Comparison of ENCODE assay signal across 2 cellular contexts in the genomic region with DNA sequence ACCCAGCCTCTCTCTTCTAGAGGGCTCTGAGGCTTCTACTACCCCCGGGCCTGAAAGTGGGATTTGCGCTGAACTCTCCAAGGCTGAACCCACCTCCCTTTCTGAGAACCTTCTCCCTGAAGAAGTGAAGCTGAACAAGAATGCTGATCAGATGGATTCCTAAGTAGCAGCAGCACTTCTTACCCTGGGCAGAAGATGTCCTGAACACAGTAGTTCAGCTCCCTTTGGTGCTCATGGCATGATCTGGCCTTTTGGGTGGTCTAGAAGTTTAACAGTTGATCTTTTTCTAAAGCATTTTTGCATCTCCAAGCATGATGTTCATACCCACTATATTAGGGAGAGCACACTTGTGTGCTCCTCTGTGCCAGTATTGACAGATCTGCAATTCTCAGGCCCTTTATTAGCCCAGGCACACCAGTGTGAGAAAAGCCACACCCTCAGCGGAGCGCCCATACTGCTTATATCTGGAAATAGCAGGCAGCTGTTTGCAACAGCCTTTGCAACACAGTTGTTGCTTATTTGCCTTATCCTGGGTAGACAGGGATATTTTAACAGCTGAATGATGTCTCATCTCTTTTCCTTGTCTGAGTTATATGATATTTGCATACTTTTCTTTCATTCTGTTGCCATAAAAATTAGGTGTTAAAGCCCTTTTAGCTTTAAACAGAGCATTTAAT.
A peak's percentile ranks its signal among the peaks of the same experiment; 100 is the strongest.
TF ChIP-seq lines count a peak whose summit lies in the region.

No MANE protein-coding gene starts in this region.

TF ChIP-seq in K562, 482 proteins besides CTCF, POLR2A, EP300 and RAD21:
- no peak for TF ChIP-seq GABPB1 (CRISPR knock-in tag; IDR thresholded peaks at IDR 0.05)
- TF ChIP-seq TEAD4 (IDR thresholded peaks at IDR 0.05; ENCODE audit: low read length), result peak; percentile 39; the same call in 1 of the 2 replicates
- TF ChIP-seq TEAD4 (CRISPR knock-in tag; IDR thresholded peaks at IDR 0.05; ENCODE audit: borderline replicate concordance), result no peak
- 0 out of 2 replicates have a peak, but pooled peaks have one; percentile 20 for TF ChIP-seq ARID1B (IDR thresholded peaks at IDR 0.05)
- TF ChIP-seq, protein P1, sequence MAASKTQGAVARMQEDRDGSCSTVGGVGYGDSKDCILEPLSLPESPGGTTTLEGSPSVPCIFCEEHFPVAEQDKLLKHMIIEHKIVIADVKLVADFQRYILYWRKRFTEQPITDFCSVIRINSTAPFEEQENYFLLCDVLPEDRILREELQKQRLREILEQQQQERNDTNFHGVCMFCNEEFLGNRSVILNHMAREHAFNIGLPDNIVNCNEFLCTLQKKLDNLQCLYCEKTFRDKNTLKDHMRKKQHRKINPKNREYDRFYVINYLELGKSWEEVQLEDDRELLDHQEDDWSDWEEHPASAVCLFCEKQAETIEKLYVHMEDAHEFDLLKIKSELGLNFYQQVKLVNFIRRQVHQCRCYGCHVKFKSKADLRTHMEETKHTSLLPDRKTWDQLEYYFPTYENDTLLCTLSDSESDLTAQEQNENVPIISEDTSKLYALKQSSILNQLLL (CRISPR knock-in tag; IDR thresholded peaks at IDR 0.05; ENCODE audit: borderline replicate concordance), result no peak
- 0 out of 2 replicates have a peak, but pooled peaks have one; percentile 31 for TF ChIP-seq CBFA2T2 (conservative IDR thresholded peaks at IDR 0.05)
- TF ChIP-seq HEY1 (CRISPR knock-in tag; IDR thresholded peaks at IDR 0.05; ENCODE audit: borderline replicate concordance), result no peak
- TF ChIP-seq, protein P2, sequence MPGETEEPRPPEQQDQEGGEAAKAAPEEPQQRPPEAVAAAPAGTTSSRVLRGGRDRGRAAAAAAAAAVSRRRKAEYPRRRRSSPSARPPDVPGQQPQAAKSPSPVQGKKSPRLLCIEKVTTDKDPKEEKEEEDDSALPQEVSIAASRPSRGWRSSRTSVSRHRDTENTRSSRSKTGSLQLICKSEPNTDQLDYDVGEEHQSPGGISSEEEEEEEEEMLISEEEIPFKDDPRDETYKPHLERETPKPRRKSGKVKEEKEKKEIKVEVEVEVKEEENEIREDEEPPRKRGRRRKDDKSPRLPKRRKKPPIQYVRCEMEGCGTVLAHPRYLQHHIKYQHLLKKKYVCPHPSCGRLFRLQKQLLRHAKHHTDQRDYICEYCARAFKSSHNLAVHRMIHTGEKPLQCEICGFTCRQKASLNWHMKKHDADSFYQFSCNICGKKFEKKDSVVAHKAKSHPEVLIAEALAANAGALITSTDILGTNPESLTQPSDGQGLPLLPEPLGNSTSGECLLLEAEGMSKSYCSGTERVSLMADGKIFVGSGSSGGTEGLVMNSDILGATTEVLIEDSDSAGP (CRISPR knock-in tag; IDR thresholded peaks at IDR 0.05), result no peak
- no peak for TF ChIP-seq CREBBP (IDR thresholded peaks at IDR 0.05; ENCODE audit: low read depth, low read length)
- TF ChIP-seq, protein P3, sequence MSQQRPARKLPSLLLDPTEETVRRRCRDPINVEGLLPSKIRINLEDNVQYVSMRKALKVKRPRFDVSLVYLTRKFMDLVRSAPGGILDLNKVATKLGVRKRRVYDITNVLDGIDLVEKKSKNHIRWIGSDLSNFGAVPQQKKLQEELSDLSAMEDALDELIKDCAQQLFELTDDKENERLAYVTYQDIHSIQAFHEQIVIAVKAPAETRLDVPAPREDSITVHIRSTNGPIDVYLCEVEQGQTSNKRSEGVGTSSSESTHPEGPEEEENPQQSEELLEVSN (IDR thresholded peaks at IDR 0.05; ENCODE audit: borderline replicate concordance in 1 of 2, extremely low read depth in 1 of 2, insufficient read depth in 1 of 2, insufficient read length in 1 of 2, low read depth in 1 of 2, low read length in 1 of 2, poor library complexity in 1 of 2, severe bottlenecking in 1 of 2), result no peak
- TF ChIP-seq ZNF143 (CRISPR knock-in tag; IDR thresholded peaks at IDR 0.05), result no peak
- TF ChIP-seq TCF3 (CRISPR knock-in tag; IDR thresholded peaks at IDR 0.05), result peak; percentile 46
- TF ChIP-seq CBFA2T3 (IDR thresholded peaks at IDR 0.05), result peak; percentile 41
TF ChIP-seq in K562: peak in this region for 5.

TF ChIP-seq in HepG2, 621 proteins besides CTCF, POLR2A, EP300 and RAD21:
- TF ChIP-seq MXD4 (CRISPR knock-in tag; IDR thresholded peaks at IDR 0.05) (no peak), RBM22 (optimal IDR thresholded peaks at IDR 0.05; ENCODE audit: low read length) (peak; percentile 63), POLR2G (IDR thresholded peaks at IDR 0.05; ENCODE audit: low read depth, low read length) (peak; percentile 44; the same call in 1 of the 2 replicates)
